ENCODE assay signal across 10 cellular contexts in genomic region chr2:184444217-184444616, GRCh38.
DNase-seq lines count a peak whose midpoint lies in the region; ATAC-seq, FAIRE-seq and TF ChIP-seq lines count a peak whose summit lies in the region.
"Had no signal": no experiment of that assay in that cellular context is flagged by ENCODE, and none has a peak within 500 bp of the region (broad histone marks: within the 10 kb centered on the region; RNA-seq: fewer than 3 reads in every experiment).

No MANE protein-coding gene starts in this region.

- FAIRE-seq in pancreas (lab: Jason Lieb, UNC), result no peak
- FAIRE-seq: G401.6 had no signal

- no peaks in the 10 kb centered on the region for H3K27me3 ChIP-seq in pancreas
- H3K27me3 ChIP-seq in A673 (replicated peaks; ENCODE audit: insufficient read depth, low read depth, low read length, poor library complexity), result no peaks in the 10 kb centered on the region
- H3K27me3 ChIP-seq in HAP-1 (ENCODE audit: low read depth), result no peaks in the 10 kb centered on the region

- H3K4me3 ChIP-seq in pancreas, result no peak overlapping the region
- no peak overlapping the region for H3K4me3 ChIP-seq in A673 (ENCODE audit: low read depth, low read length, poor library complexity, severe bottlenecking)
- no peak overlapping the region for H3K4me3 ChIP-seq in HAP-1

- ATAC-seq in GM19023 (IDR thresholded peaks at IDR 0.05; ENCODE audit: unreplicated experiment), result peak; percentile 99
- peak; percentile 95 for ATAC-seq in HG02588 (IDR thresholded peaks at IDR 0.05; ENCODE audit: unreplicated experiment)
- peak; percentile 96 for ATAC-seq in HG03460 (IDR thresholded peaks at IDR 0.05; ENCODE audit: unreplicated experiment)
- peak; percentile 35 to 88 (median 76) for ATAC-seq in pancreas

- TF ChIP-seq CTCF in pancreas (IDR thresholded peaks at IDR 0.05), result no peak
- no peak for TF ChIP-seq CTCF in A673 (conservative IDR thresholded peaks at IDR 0.05; ENCODE audit: low read depth, low read length)

- no peaks in the 10 kb centered on the region for H3K9me3 ChIP-seq in pancreas
- no peaks in the 10 kb centered on the region for H3K9me3 ChIP-seq in A673 (ENCODE audit: low read depth, low read length, poor library complexity, severe bottlenecking)
- no peaks in the 10 kb centered on the region for H3K9me3 ChIP-seq in HAP-1

- H3K27ac ChIP-seq in pancreas (no peak overlapping the region), A673 (ENCODE audit: low read depth, low read length, poor library complexity, severe bottlenecking) (no peak overlapping the region)

- H3K4me1 ChIP-seq in pancreas (no peaks in the 10 kb centered on the region), A673 (ENCODE audit: insufficient read depth, low read length, poor library complexity, severe bottlenecking) (no peaks in the 10 kb centered on the region), HAP-1 (no peaks in the 10 kb centered on the region)

- in situ Hi-C loops in HAP-1 (cut with MboI; ENCODE audit: low sequenced_read_pairs), result no loop called here

- CTCF ChIA-PET in A673 (lab: Charles Lee), result no interaction called here

- H3K36me3 ChIP-seq in pancreas, result no peaks in the 10 kb centered on the region
- H3K36me3 ChIP-seq in A673 (ENCODE audit: insufficient read depth, low read length, poor library complexity, severe bottlenecking), result no peaks in the 10 kb centered on the region
- H3K36me3 ChIP-seq in HAP-1 (replicated peaks), result no peaks in the 10 kb centered on the region

- intact Hi-C loops in pancreas (cut with DNase I), result no loop called here
- intact Hi-C loops in A673 (cut with micrococcal nuclease; ENCODE audit: unreplicated experiment), result no loop called here

- WGBS in pancreas, 2 donors, result 16 to 26% methylated on average over 2 of the region's 2 CpGs

- BruUV-seq in A673 (replicated peaks; lab: Mats Ljungman, UMichigan), result no TSS peak

- DNase-seq in pancreas (no peak), A673 (ENCODE audit: low spot score) (no peak), SHP77 treated with DMSO at 0.1 percent for 48 hours (lab: John Stamatoyannopoulos, UW) (no peak), HAP-1 (ENCODE audit: low spot score in 2 of 2) (no peak), AML-193 (lab: John Stamatoyannopoulos, UW) (no peak)
- DNase-seq: stimulated activated CD4-positive, alpha-beta T cell treated with anti-CD3 and anti-CD28 coated beads, Interleukin-12 subunit alpha, Interleukin-12 subunit beta, amount 100 ng/mL, for 4 hours had no signal

- POLR2A ChIA-PET in A673 (lab: Charles Lee; ENCODE audit: low non-redundant PET), result no interaction called here
